ENCODE assay signal across 10 cellular contexts in the genomic region with DNA sequence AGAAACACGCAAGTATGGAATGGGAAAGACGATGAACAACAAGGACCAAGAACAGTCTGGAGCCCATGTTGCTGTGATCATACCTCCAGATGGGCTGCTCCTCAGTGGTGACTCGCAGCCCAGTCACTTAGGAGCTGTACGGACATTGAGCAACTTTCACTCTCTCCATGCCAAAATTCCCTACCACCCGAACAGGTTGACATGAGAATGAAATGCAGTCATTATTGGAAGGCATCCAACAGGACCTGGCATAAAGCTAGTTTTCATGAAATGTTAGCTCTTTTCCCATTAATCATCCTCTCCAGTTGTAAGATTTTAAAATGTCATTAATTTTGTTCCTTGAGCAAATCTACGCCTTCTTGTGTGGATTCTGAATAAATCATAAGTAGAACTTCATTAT.
DNase-seq lines count a peak whose midpoint lies in the region; ATAC-seq and TF ChIP-seq lines count a peak whose summit lies in the region.
"Had no signal": no experiment of that assay in that cellular context is flagged by ENCODE, and none has a peak within 500 bp of the region (broad histone marks: within the 10 kb centered on the region; RNA-seq: fewer than 3 reads in every experiment).

No MANE protein-coding gene starts in this region.

- intact Hi-C loops in Right ventricle myocardium superior (cut with DNase I), result no loop called here

- no peaks in the 10 kb centered on the region for H3K36me3 ChIP-seq in RWPE2 (ENCODE audit: low read depth)

- H3K4me1 ChIP-seq in RWPE2 (ENCODE audit: insufficient read depth, poor library complexity, severe bottlenecking), result peaks cover 17% of the 10 kb centered on the region

- H3K27me3 ChIP-seq in RWPE2 (ENCODE audit: insufficient read depth, poor library complexity, severe bottlenecking), result no peaks in the 10 kb centered on the region

- DNase-seq in H4 (ENCODE audit: low spot score) (peak; percentile 23), RWPE2 (ENCODE audit: low spot score) (peak; percentile 60), fibroblast of mammary gland (ENCODE audit: low read depth) (peak; percentile 99), substantia nigra (lab: John Stamatoyannopoulos, UW) (peak in 5 of 49 donors; percentile 1 to 42 (median 3)), inferior parietal cortex (ENCODE audit: extremely low spot score) (no peak), Right ventricle myocardium superior (no peak)
- DNase-seq: activated T-cell treated with anti-CD3 and anti-CD28 coated beads, Interleukin-2, amount 50 U/mL, for 72 hours; naive B cell had no signal

- H3K4me3 ChIP-seq in RWPE2 (ENCODE audit: severe bottlenecking), result no peak overlapping the region
- no peak overlapping the region for H3K4me3 ChIP-seq in fibroblast of mammary gland (ENCODE audit: control insufficient read depth, low read depth, low read length)

- TF ChIP-seq CTCF in RWPE2 (IDR thresholded peaks at IDR 0.05; ENCODE audit: poor library complexity, severe bottlenecking) (no peak), fibroblast of mammary gland (conservative IDR thresholded peaks at IDR 0.05; ENCODE audit: control insufficient read depth, insufficient read depth, low read depth, low read length) (no peak)

- H3K27ac ChIP-seq in RWPE2 (ENCODE audit: poor library complexity, severe bottlenecking), result peak overlapping the region; percentile 78
- H3K27ac ChIP-seq in substantia nigra (ENCODE audit: low read depth, low read length, poor library complexity, severe bottlenecking), result peak overlapping the region; percentile 68

- H3K9me3 ChIP-seq in RWPE2 (ENCODE audit: severe bottlenecking), result no peaks in the 10 kb centered on the region

- ATAC-seq in RWPE2 (ENCODE audit: low read depth), result peak; percentile 95
- ATAC-seq in GM18498 (IDR thresholded peaks at IDR 0.05; ENCODE audit: unreplicated experiment), result no peak
- ATAC-seq in Right ventricle myocardium superior (ENCODE audit: poor library complexity), result no peak
- ATAC-seq in GM21737 (IDR thresholded peaks at IDR 0.05; ENCODE audit: unreplicated experiment), result no peak
- ATAC-seq: activated T-cell treated with anti-CD3 and anti-CD28 coated beads, Interleukin-2, amount 50 U/mL, for 72 hours had no signal

Comparison
In these comparisons a context has a peak if more than half of its experiments do, and no peak if none do; other contexts are left out.
1. DNase-seq: peak in H4 (single experiment), RWPE2 (single experiment) and fibroblast of mammary gland (single experiment); none in inferior parietal cortex (single experiment) and Right ventricle myocardium superior (single experiment).